In the genomic region with DNA sequence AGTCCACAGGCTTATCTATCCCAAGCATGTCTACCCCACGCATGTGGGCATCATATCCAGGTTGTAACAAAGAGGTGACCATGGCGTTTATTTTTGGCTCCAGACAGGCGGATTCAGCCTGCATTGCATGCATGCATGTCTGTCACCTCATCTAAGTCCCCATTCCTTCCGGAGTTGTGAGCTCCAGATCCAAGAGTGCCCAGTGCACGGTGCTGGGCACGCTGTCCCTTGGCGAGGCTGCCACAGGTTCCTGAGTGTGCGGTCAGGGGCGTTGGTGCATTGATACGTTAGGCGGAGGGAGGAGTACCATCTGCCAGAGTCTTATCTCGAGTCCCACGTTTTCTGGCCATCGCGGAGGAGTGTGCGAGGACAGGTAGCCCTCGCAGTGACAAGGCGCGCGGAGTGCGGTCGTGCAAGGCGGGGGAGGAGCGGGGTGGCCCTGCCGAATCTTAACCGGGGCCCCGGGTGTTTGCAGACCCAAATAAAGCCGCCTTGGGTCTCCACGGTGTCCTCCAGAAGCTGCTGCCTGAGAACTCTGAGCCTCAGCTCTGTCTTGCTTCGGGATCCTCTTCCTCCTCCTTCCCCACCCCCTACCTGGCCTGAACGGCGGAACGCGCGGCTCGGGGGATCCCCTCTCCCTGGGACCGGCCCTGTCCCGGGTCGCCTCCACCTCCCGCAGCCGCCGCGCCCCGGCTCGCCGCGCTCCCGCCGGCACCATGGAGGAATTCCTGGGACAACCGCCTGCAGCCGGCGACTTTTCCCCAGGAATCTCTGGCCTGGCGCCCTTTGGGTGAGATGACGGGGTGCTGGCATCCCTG, we compare ENCODE assay signal across 1 cellular context.
TF ChIP-seq lines count a peak whose summit lies in the region.

No MANE protein-coding gene starts in this region.

TF ChIP-seq in SK-N-SH treated with all-trans-retinoic acid at 6 μM for 48 hours, 23 proteins besides CTCF, POLR2A, EP300 and RAD21 (continued from another document):
- TF ChIP-seq, protein P1, sequence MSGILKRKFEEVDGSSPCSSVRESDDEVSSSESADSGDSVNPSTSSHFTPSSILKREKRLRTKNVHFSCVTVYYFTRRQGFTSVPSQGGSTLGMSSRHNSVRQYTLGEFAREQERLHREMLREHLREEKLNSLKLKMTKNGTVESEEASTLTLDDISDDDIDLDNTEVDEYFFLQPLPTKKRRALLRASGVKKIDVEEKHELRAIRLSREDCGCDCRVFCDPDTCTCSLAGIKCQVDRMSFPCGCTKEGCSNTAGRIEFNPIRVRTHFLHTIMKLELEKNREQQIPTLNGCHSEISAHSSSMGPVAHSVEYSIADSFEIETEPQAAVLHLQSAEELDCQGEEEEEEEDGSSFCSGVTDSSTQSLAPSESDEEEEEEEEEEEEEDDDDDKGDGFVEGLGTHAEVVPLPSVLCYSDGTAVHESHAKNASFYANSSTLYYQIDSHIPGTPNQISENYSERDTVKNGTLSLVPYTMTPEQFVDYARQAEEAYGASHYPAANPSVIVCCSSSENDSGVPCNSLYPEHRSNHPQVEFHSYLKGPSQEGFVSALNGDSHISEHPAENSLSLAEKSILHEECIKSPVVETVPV (CRISPR knock-in tag; IDR thresholded peaks at IDR 0.05) = no peak
- no peak for TF ChIP-seq SNAI2 (CRISPR knock-in tag; IDR thresholded peaks at IDR 0.05)
